1 cellular context compared by ENCODE assay signal in the genomic region with DNA sequence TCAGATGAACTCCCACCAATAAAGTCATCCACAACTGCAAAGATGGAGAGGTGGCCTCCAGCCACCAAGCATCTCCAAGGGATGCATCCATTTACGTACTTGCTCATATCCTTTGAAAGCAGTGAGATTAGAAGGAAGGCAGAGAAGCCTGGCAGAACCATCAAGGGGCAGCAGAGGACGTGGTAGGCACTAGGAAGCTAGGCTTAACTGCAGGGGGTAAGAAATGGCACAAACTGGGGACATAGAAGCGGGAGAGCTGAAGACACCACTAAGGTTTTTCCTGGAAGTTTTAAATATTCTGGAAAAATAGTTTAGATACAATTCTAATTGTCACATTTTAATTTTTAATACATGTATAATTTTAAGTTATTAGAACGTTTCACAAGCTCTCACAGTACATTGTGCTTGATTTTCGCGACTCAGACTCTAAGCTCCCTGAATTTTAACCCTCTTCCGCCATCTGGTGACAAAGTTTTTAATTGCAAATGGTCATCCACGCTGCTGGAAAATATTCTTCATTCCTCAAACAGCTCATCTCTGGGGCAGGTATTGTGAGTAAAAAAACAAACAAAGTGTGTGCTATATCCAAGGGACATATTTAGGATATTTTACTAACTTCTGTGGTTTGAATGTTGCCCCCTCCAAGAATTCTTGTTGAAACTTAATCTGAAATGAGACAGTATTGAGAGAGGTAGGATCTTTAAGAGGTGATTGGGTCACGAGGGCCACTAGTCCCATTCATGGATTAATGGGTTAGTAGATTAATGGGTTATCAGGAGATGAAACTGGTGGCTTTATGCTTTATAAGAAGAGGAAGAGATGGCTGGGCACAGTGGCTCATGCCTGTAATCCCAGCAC.
TF ChIP-seq lines count a peak whose summit lies in the region.

No MANE protein-coding gene starts in this region.

TF ChIP-seq in HepG2, 621 proteins besides CTCF, POLR2A, EP300 and RAD21:
- TF ChIP-seq, protein P1, sequence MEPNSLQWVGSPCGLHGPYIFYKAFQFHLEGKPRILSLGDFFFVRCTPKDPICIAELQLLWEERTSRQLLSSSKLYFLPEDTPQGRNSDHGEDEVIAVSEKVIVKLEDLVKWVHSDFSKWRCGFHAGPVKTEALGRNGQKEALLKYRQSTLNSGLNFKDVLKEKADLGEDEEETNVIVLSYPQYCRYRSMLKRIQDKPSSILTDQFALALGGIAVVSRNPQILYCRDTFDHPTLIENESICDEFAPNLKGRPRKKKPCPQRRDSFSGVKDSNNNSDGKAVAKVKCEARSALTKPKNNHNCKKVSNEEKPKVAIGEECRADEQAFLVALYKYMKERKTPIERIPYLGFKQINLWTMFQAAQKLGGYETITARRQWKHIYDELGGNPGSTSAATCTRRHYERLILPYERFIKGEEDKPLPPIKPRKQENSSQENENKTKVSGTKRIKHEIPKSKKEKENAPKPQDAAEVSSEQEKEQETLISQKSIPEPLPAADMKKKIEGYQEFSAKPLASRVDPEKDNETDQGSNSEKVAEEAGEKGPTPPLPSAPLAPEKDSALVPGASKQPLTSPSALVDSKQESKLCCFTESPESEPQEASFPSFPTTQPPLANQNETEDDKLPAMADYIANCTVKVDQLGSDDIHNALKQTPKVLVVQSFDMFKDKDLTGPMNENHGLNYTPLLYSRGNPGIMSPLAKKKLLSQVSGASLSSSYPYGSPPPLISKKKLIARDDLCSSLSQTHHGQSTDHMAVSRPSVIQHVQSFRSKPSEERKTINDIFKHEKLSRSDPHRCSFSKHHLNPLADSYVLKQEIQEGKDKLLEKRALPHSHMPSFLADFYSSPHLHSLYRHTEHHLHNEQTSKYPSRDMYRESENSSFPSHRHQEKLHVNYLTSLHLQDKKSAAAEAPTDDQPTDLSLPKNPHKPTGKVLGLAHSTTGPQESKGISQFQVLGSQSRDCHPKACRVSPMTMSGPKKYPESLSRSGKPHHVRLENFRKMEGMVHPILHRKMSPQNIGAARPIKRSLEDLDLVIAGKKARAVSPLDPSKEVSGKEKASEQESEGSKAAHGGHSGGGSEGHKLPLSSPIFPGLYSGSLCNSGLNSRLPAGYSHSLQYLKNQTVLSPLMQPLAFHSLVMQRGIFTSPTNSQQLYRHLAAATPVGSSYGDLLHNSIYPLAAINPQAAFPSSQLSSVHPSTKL (CRISPR knock-in tag; IDR thresholded peaks at IDR 0.05): 0 out of 2 replicates have a peak, but pooled peaks have one; percentile 19
- TF ChIP-seq, protein P2, sequence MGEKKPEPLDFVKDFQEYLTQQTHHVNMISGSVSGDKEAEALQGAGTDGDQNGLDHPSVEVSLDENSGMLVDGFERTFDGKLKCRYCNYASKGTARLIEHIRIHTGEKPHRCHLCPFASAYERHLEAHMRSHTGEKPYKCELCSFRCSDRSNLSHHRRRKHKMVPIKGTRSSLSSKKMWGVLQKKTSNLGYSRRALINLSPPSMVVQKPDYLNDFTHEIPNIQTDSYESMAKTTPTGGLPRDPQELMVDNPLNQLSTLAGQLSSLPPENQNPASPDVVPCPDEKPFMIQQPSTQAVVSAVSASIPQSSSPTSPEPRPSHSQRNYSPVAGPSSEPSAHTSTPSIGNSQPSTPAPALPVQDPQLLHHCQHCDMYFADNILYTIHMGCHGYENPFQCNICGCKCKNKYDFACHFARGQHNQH (CRISPR knock-in tag; IDR thresholded peaks at IDR 0.05): no peak
- TF ChIP-seq DMAP1 (CRISPR knock-in tag; IDR thresholded peaks at IDR 0.05) (no peak), ZNF256 (CRISPR knock-in tag; conservative IDR thresholded peaks at IDR 0.05) (no peak), MIXL1 (CRISPR knock-in tag; IDR thresholded peaks at IDR 0.05) (peak; percentile 48; the same call in 1 of the 2 replicates), HHEX (CRISPR knock-in tag; IDR thresholded peaks at IDR 0.05) (no peak), MEF2D (CRISPR knock-in tag; IDR thresholded peaks at IDR 0.05) (no peak), NFIB (CRISPR knock-in tag; IDR thresholded peaks at IDR 0.05; ENCODE audit: borderline replicate concordance) (no peak), ZKSCAN5 (CRISPR knock-in tag; IDR thresholded peaks at IDR 0.05) (no peak), PLRG1 (conservative IDR thresholded peaks at IDR 0.05) (no peak), CHD2 (IDR thresholded peaks at IDR 0.05; ENCODE audit: low read depth, low read length) (no peak), ZNF572 (CRISPR knock-in tag; IDR thresholded peaks at IDR 0.05) (no peak), STAG1 (CRISPR knock-in tag; IDR thresholded peaks at IDR 0.05) (peak; percentile 72), ZSCAN30 (CRISPR knock-in tag; IDR thresholded peaks at IDR 0.05) (no peak), LCORL (IDR thresholded peaks at IDR 0.05) (no peak), LCORL (CRISPR knock-in tag; IDR thresholded peaks at IDR 0.05) (0 out of 2 replicates have a peak, but pooled peaks have one; percentile 21), ZBTB38 (CRISPR knock-in tag; IDR thresholded peaks at IDR 0.05) (no peak), SMC3 (IDR thresholded peaks at IDR 0.05; ENCODE audit: low read length) (peak; percentile 73), ZNF329 (CRISPR knock-in tag; IDR thresholded peaks at IDR 0.05; ENCODE audit: low read depth) (no peak), ZNF205 (CRISPR knock-in tag; IDR thresholded peaks at IDR 0.05) (no peak), KMT2B (CRISPR knock-in tag; IDR thresholded peaks at IDR 0.05) (no peak), JUN (CRISPR knock-in tag; IDR thresholded peaks at IDR 0.05) (no peak), ZNF451 (CRISPR knock-in tag; IDR thresholded peaks at IDR 0.05) (no peak)
- TF ChIP-seq, protein P3, sequence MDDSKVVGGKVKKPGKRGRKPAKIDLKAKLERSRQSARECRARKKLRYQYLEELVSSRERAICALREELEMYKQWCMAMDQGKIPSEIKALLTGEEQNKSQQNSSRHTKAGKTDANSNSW (CRISPR knock-in tag; IDR thresholded peaks at IDR 0.05; ENCODE audit: borderline replicate concordance): no peak
- TF ChIP-seq, protein P4, sequence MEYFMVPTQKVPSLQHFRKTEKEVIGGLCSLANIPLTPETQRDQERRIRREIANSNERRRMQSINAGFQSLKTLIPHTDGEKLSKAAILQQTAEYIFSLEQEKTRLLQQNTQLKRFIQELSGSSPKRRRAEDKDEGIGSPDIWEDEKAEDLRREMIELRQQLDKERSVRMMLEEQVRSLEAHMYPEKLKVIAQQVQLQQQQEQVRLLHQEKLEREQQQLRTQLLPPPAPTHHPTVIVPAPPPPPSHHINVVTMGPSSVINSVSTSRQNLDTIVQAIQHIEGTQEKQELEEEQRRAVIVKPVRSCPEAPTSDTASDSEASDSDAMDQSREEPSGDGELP (IDR thresholded peaks at IDR 0.05; ENCODE audit: borderline replicate concordance, low read depth): no peak
- TF ChIP-seq, protein P5, sequence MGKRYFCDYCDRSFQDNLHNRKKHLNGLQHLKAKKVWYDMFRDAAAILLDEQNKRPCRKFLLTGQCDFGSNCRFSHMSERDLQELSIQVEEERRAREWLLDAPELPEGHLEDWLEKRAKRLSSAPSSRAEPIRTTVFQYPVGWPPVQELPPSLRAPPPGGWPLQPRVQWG (CRISPR knock-in tag; IDR thresholded peaks at IDR 0.05; ENCODE audit: borderline replicate concordance, low read depth): no peak
- TF ChIP-seq, protein P6, sequence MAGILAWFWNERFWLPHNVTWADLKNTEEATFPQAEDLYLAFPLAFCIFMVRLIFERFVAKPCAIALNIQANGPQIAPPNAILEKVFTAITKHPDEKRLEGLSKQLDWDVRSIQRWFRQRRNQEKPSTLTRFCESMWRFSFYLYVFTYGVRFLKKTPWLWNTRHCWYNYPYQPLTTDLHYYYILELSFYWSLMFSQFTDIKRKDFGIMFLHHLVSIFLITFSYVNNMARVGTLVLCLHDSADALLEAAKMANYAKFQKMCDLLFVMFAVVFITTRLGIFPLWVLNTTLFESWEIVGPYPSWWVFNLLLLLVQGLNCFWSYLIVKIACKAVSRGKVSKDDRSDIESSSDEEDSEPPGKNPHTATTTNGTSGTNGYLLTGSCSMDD (CRISPR knock-in tag; IDR thresholded peaks at IDR 0.05): no peak
- TF ChIP-seq, protein P7, sequence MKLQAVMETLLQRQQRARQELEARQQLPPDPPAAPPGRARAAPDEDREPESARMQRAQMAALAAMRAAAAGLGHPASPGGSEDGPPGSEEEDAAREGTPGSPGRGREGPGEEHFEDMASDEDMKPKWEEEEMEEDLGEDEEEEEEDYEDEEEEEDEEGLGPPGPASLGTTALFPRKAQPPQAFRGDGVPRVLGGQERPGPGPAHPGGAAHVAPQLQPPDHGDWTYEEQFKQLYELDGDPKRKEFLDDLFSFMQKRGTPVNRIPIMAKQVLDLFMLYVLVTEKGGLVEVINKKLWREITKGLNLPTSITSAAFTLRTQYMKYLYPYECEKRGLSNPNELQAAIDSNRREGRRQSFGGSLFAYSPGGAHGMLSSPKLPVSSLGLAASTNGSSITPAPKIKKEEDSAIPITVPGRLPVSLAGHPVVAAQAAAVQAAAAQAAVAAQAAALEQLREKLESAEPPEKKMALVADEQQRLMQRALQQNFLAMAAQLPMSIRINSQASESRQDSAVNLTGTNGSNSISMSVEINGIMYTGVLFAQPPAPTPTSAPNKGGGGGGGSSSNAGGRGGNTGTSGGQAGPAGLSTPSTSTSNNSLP (IDR thresholded peaks at IDR 0.05; ENCODE audit: low read depth, low read length): 0 out of 2 replicates have a peak, but pooled peaks have one; percentile 25
TF ChIP-seq in HepG2: peak in this region for 6.
